ENCODE assay signal across 11 cellular contexts in the genomic region with DNA sequence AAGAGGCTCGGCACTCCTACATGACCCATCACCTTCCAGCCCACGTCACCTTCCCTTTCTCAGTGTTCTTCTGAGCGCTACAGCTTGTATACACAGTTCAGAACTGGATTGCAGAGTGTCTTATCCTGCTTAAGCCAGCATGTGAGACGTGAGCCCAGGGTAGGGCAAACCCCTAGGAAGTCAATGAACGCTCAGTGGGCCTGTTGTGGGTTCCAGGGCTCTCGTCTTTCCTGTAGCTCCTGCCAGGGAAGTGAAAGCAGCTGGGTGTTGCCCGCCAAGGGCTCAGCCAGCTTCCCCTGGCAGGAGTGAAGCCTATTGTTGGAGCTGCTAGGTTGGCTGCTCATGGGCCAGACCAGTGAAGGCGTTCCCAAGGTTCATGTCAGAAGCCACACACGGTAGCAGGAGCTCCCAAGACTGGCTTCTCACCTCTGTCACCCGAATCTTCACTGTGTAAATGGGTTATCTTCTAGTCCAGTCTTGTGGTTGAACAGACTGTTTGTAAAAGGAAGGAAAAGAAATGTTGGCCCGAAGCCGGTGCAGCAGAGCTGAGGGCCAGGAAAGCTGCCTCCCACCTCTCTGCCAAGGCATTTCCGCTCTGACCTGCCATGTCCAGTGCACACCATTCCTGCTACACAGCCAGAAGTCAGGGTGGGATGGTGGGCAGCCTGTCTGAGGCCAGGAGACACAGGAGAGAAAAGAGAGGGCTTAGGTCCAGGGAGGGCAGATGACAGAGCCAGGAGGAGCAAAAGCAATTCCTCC.
DNase-seq lines count a peak whose midpoint lies in the region; ATAC-seq and TF ChIP-seq lines count a peak whose summit lies in the region.
"Had no signal": no experiment of that assay in that cellular context is flagged by ENCODE, and none has a peak within 500 bp of the region (broad histone marks: within the 10 kb centered on the region; RNA-seq: fewer than 3 reads in every experiment).

No MANE protein-coding gene starts in this region.

- no peaks in the 10 kb centered on the region for H3K79me2 ChIP-seq in SK-N-SH (ENCODE audit: insufficient read depth)

- peaks cover 26 to 67% of the 10 kb centered on the region in 2 experiments; a peak in 3 of 4 replicates for H3K4me1 ChIP-seq in SK-N-SH (ENCODE audit: control insufficient read depth in 1 of 2, insufficient read depth in 2 of 2, low read depth in 1 of 2, low read length in 1 of 2)
- H3K4me1 ChIP-seq in heart left ventricle = peaks cover 14 to 71% (median 47%) of the 10 kb centered on the region in 12 donors

- intact Hi-C loops in heart left ventricle (cut with DNase I) = no loop called here

- TF ChIP-seq CTCF in SK-N-SH (IDR thresholded peaks at IDR 0.05) = no peak
- TF ChIP-seq CTCF in heart left ventricle (IDR thresholded peaks at IDR 0.05) = no peak
- TF ChIP-seq CTCF in osteocyte (IDR thresholded peaks at IDR 0.05) = no peak
- no peak for TF ChIP-seq CTCF in GM13977 (IDR thresholded peaks at IDR 0.05; ENCODE audit: extremely low read depth, insufficient read depth, missing control alignments)

- no peak overlapping the region for H3K9ac ChIP-seq in SK-N-SH

- no peak for TF ChIP-seq POLR2A in heart left ventricle (IDR thresholded peaks at IDR 0.05)

- H3K27ac ChIP-seq in SK-N-SH (ENCODE audit: low read depth in 2 of 2, low read length in 1 of 2) (peak overlapping the region; percentile 59 to 99; a peak in 3 of 4 replicates), heart left ventricle (peak overlapping the region; percentile 47 to 94 (median 84))
- H3K27ac ChIP-seq: SK-N-MC had no signal

- peak; percentile 70 to 79 (median 73) for ATAC-seq in heart left ventricle
- ATAC-seq in HG02759 (IDR thresholded peaks at IDR 0.05; ENCODE audit: unreplicated experiment) = no peak

- in situ Hi-C loops in GM13977 (cut with MboI; ENCODE audit: low pct_unique_long_range_greater_than_20kb, low sequenced_read_pairs, unreplicated experiment) (no loop called here), ACHN (cut with HindIII; ENCODE audit: low pct_ligation_motif_present, low pct_unique_long_range_greater_than_20kb, low sequenced_read_pairs) (no loop called here)

- peak overlapping the region; percentile 52 for H2AFZ ChIP-seq in SK-N-SH (ENCODE audit: low read depth)

- H3K9me2 ChIP-seq in SK-N-SH = no peaks in the 10 kb centered on the region

- H3K27me3 ChIP-seq in SK-N-SH (ENCODE audit: insufficient read depth) = no peaks in the 10 kb centered on the region
- no peaks in the 10 kb centered on the region for H3K27me3 ChIP-seq in heart left ventricle

- WGBS in SK-N-SH (ENCODE audit: low lambda C conversion rate) = 74% methylated on average over 13 of the region's 13 CpGs
- 20 to 32% (median 22%) methylated on average over 6 to 13 of the region's 13 CpGs for WGBS in heart left ventricle, 4 donors

- H4K20me1 ChIP-seq in SK-N-SH (ENCODE audit: insufficient read depth) = no peaks in the 10 kb centered on the region

- POLR2A ChIA-PET in SK-N-SH (lab: Yijun Ruan, JAX) = interaction anchor here (1.0 to 5.4 kb wide), 16 partner anchors 8 to 441 kb away, joined by 3 to 56 read pairs (median 6); a partner anchor contains a TSS

- no peak for TF ChIP-seq EP300 in SK-N-SH (IDR thresholded peaks at IDR 0.05; ENCODE audit: borderline replicate concordance in 1 of 2, low read depth in 1 of 2, low read length in 1 of 2)

- no peaks in the 10 kb centered on the region for H3K9me3 Mint-ChIP-seq in osteocyte (ENCODE audit: unreplicated experiment)

- no peaks in the 10 kb centered on the region for H3K9me3 ChIP-seq in SK-N-SH
- H3K9me3 ChIP-seq in heart left ventricle = peaks cover 0 to 17% (median 0%) of the 10 kb centered on the region in 12 donors

- DNase-seq in AML-193 (lab: John Stamatoyannopoulos, UW) (peak; percentile 47 to 68), SK-N-SH (no peak), heart left ventricle (peak; percentile 68 to 81 (median 74)), osteocyte (ENCODE audit: extremely low spot score, unreplicated experiment) (peak; percentile 51), GM13977 (ENCODE audit: low spot score) (no peak), ACHN (no peak), NAMALWA (ENCODE audit: low spot score) (no peak)
- DNase-seq: activated T-cell treated with anti-CD3 and anti-CD28 coated beads for 4 hours, NCI-H187 had no signal

- H3F3A ChIP-seq in SK-N-SH (replicated peaks; ENCODE audit: insufficient read depth) = peaks cover 9% of the 10 kb centered on the region

- H3K27me3 Mint-ChIP-seq in osteocyte (ENCODE audit: unreplicated experiment) = no peaks in the 10 kb centered on the region

- H3K27ac Mint-ChIP-seq in osteocyte (ENCODE audit: unreplicated experiment) = no peak overlapping the region

- no peak for TF ChIP-seq RAD21 in SK-N-SH (IDR thresholded peaks at IDR 0.05; ENCODE audit: low read length)

- H3K4me1 Mint-ChIP-seq in osteocyte (ENCODE audit: unreplicated experiment) = peaks cover 45% of the 10 kb centered on the region

- H3K36me3 ChIP-seq in SK-N-SH (replicated peaks in 1 of 2; ENCODE audit: control insufficient read depth in 1 of 2, insufficient read depth in 2 of 2, low read length in 1 of 2) (no peaks in the 10 kb centered on the region), heart left ventricle (no peaks in the 10 kb centered on the region)

- CTCF ChIA-PET in SK-N-SH (lab: Yijun Ruan, JAX) = interaction anchor here (0.9 to 11.4 kb wide), 21 partner anchors 8 to 687 kb away, joined by 3 to 138 read pairs (median 5); no protein-coding TSS in a partner anchor

- H3K4me3 ChIP-seq in SK-N-SH (ENCODE audit: low read depth in 2 of 2, low read length in 1 of 2) (no peak overlapping the region), heart left ventricle (no peak overlapping the region)
- H3K4me3 ChIP-seq: SK-N-MC had no signal

- H3K36me3 Mint-ChIP-seq in osteocyte (ENCODE audit: unreplicated experiment) = no peaks in the 10 kb centered on the region

- peak overlapping the region; percentile 44; the same call in 1 of the 2 replicates for H3K4me2 ChIP-seq in SK-N-SH

- no peak overlapping the region for H3K4me3 Mint-ChIP-seq in osteocyte (ENCODE audit: unreplicated experiment)

TF ChIP-seq in SK-N-SH, 30 proteins besides CTCF, POLR2A, EP300 and RAD21:
- TF ChIP-seq FOSL2 (IDR thresholded peaks at IDR 0.05; ENCODE audit: borderline replicate concordance, low read depth) = no peak
- TF ChIP-seq, protein P1, sequence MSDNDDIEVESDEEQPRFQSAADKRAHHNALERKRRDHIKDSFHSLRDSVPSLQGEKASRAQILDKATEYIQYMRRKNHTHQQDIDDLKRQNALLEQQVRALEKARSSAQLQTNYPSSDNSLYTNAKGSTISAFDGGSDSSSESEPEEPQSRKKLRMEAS (IDR thresholded peaks at IDR 0.05; ENCODE audit: low read depth) = peak; percentile 7; the same call in 1 of the 2 replicates

Comparison
In these comparisons a context has a peak if more than half of its experiments do, and no peak if none do; other contexts are left out.
1. DNase-seq: peak in AML-193 (2 of 2), heart left ventricle (5 of 5) and osteocyte (single experiment); none in SK-N-SH (single experiment), GM13977 (single experiment), ACHN (single experiment) and NAMALWA (single experiment).